ENCODE assay signal across 8 cellular contexts in genomic region chr12:6532051-6532926, GRCh38. TPM values are rescaled to one million over a fixed set of nuclear protein-coding genes. Genes with fewer than 3 reads are reported as not detected.
DNase-seq lines count a peak whose midpoint lies in the region; ATAC-seq and TF ChIP-seq lines count a peak whose summit lies in the region.

No MANE protein-coding gene starts in this region.

- no peaks in the 10 kb centered on the region for H3K9me3 Mint-ChIP-seq in activated T-helper 2 cell treated with anti-CD3 and anti-CD28 coated beads, Interferon-gamma antibody, Interleukin-2, Interleukin-4, amounts not matched to agents 10 μg/mL and 5 μg/mL and 100 μg/mL, durations not matched to agents 14 hours and 24 hours and 36 hours
- no peaks in the 10 kb centered on the region for H3K9me3 Mint-ChIP-seq in neural crest cell

- peak overlapping the region; percentile 96 for H3K27ac Mint-ChIP-seq in activated T-helper 2 cell treated with anti-CD3 and anti-CD28 coated beads, Interferon-gamma antibody, Interleukin-2, Interleukin-4, amounts not matched to agents 10 μg/mL and 5 μg/mL and 100 μg/mL, durations not matched to agents 14 hours and 24 hours and 36 hours
- peak overlapping the region; percentile 100 for H3K27ac Mint-ChIP-seq in neural crest cell (ENCODE audit: unreplicated experiment)

- TF ChIP-seq EP300 in stomach (IDR thresholded peaks at IDR 0.05) = no peak

- peaks cover 18% of the 10 kb centered on the region for H3K4me1 Mint-ChIP-seq in activated T-helper 2 cell treated with anti-CD3 and anti-CD28 coated beads, Interferon-gamma antibody, Interleukin-2, Interleukin-4, amounts not matched to agents 10 μg/mL and 5 μg/mL and 100 μg/mL, durations not matched to agents 14 hours and 24 hours and 36 hours (ENCODE audit: low read depth)
- H3K4me1 Mint-ChIP-seq in neural crest cell = peaks cover 60% of the 10 kb centered on the region

- no peak for TF ChIP-seq CTCF in DND-41 (IDR thresholded peaks at IDR 0.05; ENCODE audit: borderline replicate concordance, extremely low read depth, low read length, poor library complexity, severe bottlenecking)
- no peak for TF ChIP-seq CTCF in RWPE1 (conservative IDR thresholded peaks at IDR 0.05; ENCODE audit: low read depth)
- no peak for TF ChIP-seq CTCF in fibroblast of pulmonary artery (IDR thresholded peaks at IDR 0.05; ENCODE audit: low read length, missing control alignments)
- TF ChIP-seq CTCF in neural crest cell (conservative IDR thresholded peaks at IDR 0.05) = no peak
- TF ChIP-seq CTCF in stomach (IDR thresholded peaks at IDR 0.05) = no peak

- intact Hi-C loops in activated T-helper 2 cell treated with anti-CD3 and anti-CD28 coated beads, Interferon-gamma antibody, Interleukin-2, Interleukin-4, amounts not matched to agents 10 μg/mL and 5 μg/mL and 100 μg/mL, durations not matched to agents 14 hours and 24 hours and 36 hours (cut with micrococcal nuclease) = loop anchor here (1.0 to 5.0 kb wide), 4 partner anchors 75 to 420 kb away; partner anchors contain the start of genes CHD4 and PTPN6
- intact Hi-C loops in stomach (cut with DNase I; ENCODE audit: low total_unique reads) = loop anchor here (5.0 to 10.0 kb wide), 2 partner anchors 107 to 205 kb away; no protein-coding TSS in a partner anchor

- peak overlapping the region; percentile 94 for H3K4me2 ChIP-seq in DND-41 (ENCODE audit: insufficient read depth, low read length)

- H3K9me3 ChIP-seq in DND-41 (ENCODE audit: insufficient read depth, low read length, severe bottlenecking) = no peaks in the 10 kb centered on the region
- no peaks in the 10 kb centered on the region for H3K9me3 ChIP-seq in stomach

- ATAC-seq in DND-41 (ENCODE audit: insufficient read depth, low read depth) (peak; percentile 49), HG02798 (IDR thresholded peaks at IDR 0.05; ENCODE audit: poor library complexity, unreplicated experiment) (no peak)

- no peaks in the 10 kb centered on the region for H3K27me3 Mint-ChIP-seq in activated T-helper 2 cell treated with anti-CD3 and anti-CD28 coated beads, Interferon-gamma antibody, Interleukin-2, Interleukin-4, amounts not matched to agents 10 μg/mL and 5 μg/mL and 100 μg/mL, durations not matched to agents 14 hours and 24 hours and 36 hours (ENCODE audit: low read depth)
- H3K27me3 Mint-ChIP-seq in neural crest cell (ENCODE audit: low read depth) = peaks cover 33% of the 10 kb centered on the region

- CTCF ChIA-PET in RWPE1 (lab: Yijun Ruan, JAX) = interaction anchor here (0.5 to 0.7 kb wide), 2 partner anchors 18 to 28 kb away, joined by 3 read pairs; no protein-coding TSS in a partner anchor

- H3K36me3 Mint-ChIP-seq in activated T-helper 2 cell treated with anti-CD3 and anti-CD28 coated beads, Interferon-gamma antibody, Interleukin-2, Interleukin-4, amounts not matched to agents 10 μg/mL and 5 μg/mL and 100 μg/mL, durations not matched to agents 14 hours and 24 hours and 36 hours (ENCODE audit: low read depth) = peaks cover 88% of the 10 kb centered on the region
- H3K36me3 Mint-ChIP-seq in neural crest cell (ENCODE audit: low read depth) = peaks cover 37% of the 10 kb centered on the region

- 19 to 29% (median 25%) methylated on average over 16 to 20 of the region's 20 CpGs for WGBS in stomach, 5 donors

- H3K4me3 Mint-ChIP-seq in activated T-helper 2 cell treated with anti-CD3 and anti-CD28 coated beads, Interferon-gamma antibody, Interleukin-2, Interleukin-4, amounts not matched to agents 10 μg/mL and 5 μg/mL and 100 μg/mL, durations not matched to agents 14 hours and 24 hours and 36 hours (ENCODE audit: low read depth) = peak overlapping the region; percentile 94
- peak overlapping the region; percentile 98 for H3K4me3 Mint-ChIP-seq in neural crest cell

- H3K4me1 ChIP-seq in DND-41 (ENCODE audit: insufficient read depth, low read length) = peaks cover 55% of the 10 kb centered on the region
- H3K4me1 ChIP-seq in stomach = peaks cover 39 to 48% (median 43%) of the 10 kb centered on the region in 4 donors

- H3K36me3 ChIP-seq in DND-41 (ENCODE audit: insufficient read depth, low read length) = peaks cover 76% of the 10 kb centered on the region
- H3K36me3 ChIP-seq in stomach = peaks cover 55 to 63% (median 59%) of the 10 kb centered on the region in 4 donors

- H3K27me3 ChIP-seq in DND-41 (ENCODE audit: insufficient read depth, low read length, poor library complexity) (no peaks in the 10 kb centered on the region), stomach (no peaks in the 10 kb centered on the region)

- peak overlapping the region; percentile 51 to 92 for H3K4me3 ChIP-seq in DND-41 (ENCODE audit: low read depth in 1 of 2, low read length in 2 of 2)
- H3K4me3 ChIP-seq in fibroblast of pulmonary artery (replicated peaks; ENCODE audit: low read depth, low read length) = peak overlapping the region; percentile 98
- peak overlapping the region; percentile 80 to 97 (median 90) for H3K4me3 ChIP-seq in stomach

- peak overlapping the region; percentile 99 for H3K27ac ChIP-seq in DND-41 (ENCODE audit: low read length)
- peak overlapping the region; percentile 95 for H3K27ac ChIP-seq in RWPE1
- peak overlapping the region; percentile 95 to 100 (median 96) for H3K27ac ChIP-seq in stomach

- DNase-seq in DND-41 (peak; percentile 86), HS-5 (ENCODE audit: low read depth) (peak; percentile 93), RWPE1 (ENCODE audit: low spot score) (peak; percentile 76), fibroblast of pulmonary artery (ENCODE audit: low read depth) (peak; percentile 97), neural crest cell (ENCODE audit: low read depth, low spot score) (no peak), stomach (peak; percentile 55)
- DNase-seq in activated T-helper 2 cell treated with anti-CD3 and anti-CD28 coated beads, Interferon-gamma antibody, Interleukin-2, Interleukin-4, amounts not matched to agents 10 μg/mL and 5 μg/mL and 100 μg/mL, durations not matched to agents 14 hours and 24 hours and 36 hours (ENCODE audit: low spot score) = peak; percentile 79

- H3K9ac ChIP-seq in DND-41 (ENCODE audit: low read depth, low read length) = peak overlapping the region; percentile 98

- H4K20me1 ChIP-seq in DND-41 (ENCODE audit: insufficient read depth, low read length) = peaks cover 27% of the 10 kb centered on the region

- peak overlapping the region; percentile 29; the same call in 1 of the 2 replicates for H2AFZ ChIP-seq in DND-41 (ENCODE audit: low read depth, low read length)

- peaks cover 55% of the 10 kb centered on the region for H3K79me2 ChIP-seq in DND-41 (ENCODE audit: insufficient read depth, low read length)

- no peak for TF ChIP-seq POLR2A in stomach (IDR thresholded peaks at IDR 0.05)

- POLR2A ChIA-PET in RWPE1 (lab: Yijun Ruan, JAX; ENCODE audit: low non-redundant PET) = interaction anchor here (1.2 kb wide), 1 partner anchor 28 kb away, joined by 5 read pairs; no protein-coding TSS in a partner anchor

RNA-seq across cellular contexts. Expression of gene GAPDH, which starts 2.0 kb away (rescaled TPM):
- 4,713 and 4,805 TPM in 2 replicates for total RNA-seq in activated T-helper 2 cell treated with anti-CD3 and anti-CD28 coated beads, Interferon-gamma antibody, Interleukin-2, Interleukin-4, amounts not matched to agents 10 μg/mL and 5 μg/mL and 100 μg/mL, durations not matched to agents 14 hours and 24 hours and 36 hours
- 3,867 and 3,984 TPM in 2 replicates for total RNA-seq in neural crest cell
- 1,000 to 10,000 TPM in 4 of 5 donors, 100 to 1,000 TPM in 1; 579 to 1,258 (median 1,242) TPM for total RNA-seq in stomach
- polyA plus RNA-seq in stomach = 1,000 to 10,000 TPM; 1,352 to 2,765 (median 1,815) TPM

RNA-seq across cellular contexts. Expression of gene IFFO1, which starts 23.6 kb away (rescaled TPM):
- total RNA-seq in activated T-helper 2 cell treated with anti-CD3 and anti-CD28 coated beads, Interferon-gamma antibody, Interleukin-2, Interleukin-4, amounts not matched to agents 10 μg/mL and 5 μg/mL and 100 μg/mL, durations not matched to agents 14 hours and 24 hours and 36 hours = 15.5 and 16.6 TPM in 2 replicates
- total RNA-seq in neural crest cell (27.2 and 28.9 TPM in 2 replicates), stomach (10 to 100 TPM in 1 of 5 donors, 1 to 10 TPM in 4; 1.4 to 14.0 (median 3.2) TPM)
- 1 to 10 TPM; 2.7 to 9.1 (median 3.4) TPM for polyA plus RNA-seq in stomach

RNA-seq across cellular contexts. Expression of gene NOP2, which starts 35.8 kb away (rescaled TPM):
- total RNA-seq in activated T-helper 2 cell treated with anti-CD3 and anti-CD28 coated beads, Interferon-gamma antibody, Interleukin-2, Interleukin-4, amounts not matched to agents 10 μg/mL and 5 μg/mL and 100 μg/mL, durations not matched to agents 14 hours and 24 hours and 36 hours = 146 and 157 TPM in 2 replicates
- total RNA-seq in neural crest cell = 73.3 and 75.1 TPM in 2 replicates
- 100 to 1,000 TPM in 1 of 5 donors, 10 to 100 TPM in 4; 16.3 to 231 (median 30.0) TPM for total RNA-seq in stomach
- polyA plus RNA-seq in stomach = 10 to 100 TPM; 19.5 to 27.4 (median 19.7) TPM

RNA-seq across cellular contexts. Expression of gene NCAPD2, which starts 38.4 kb away (rescaled TPM):
- total RNA-seq in activated T-helper 2 cell treated with anti-CD3 and anti-CD28 coated beads, Interferon-gamma antibody, Interleukin-2, Interleukin-4, amounts not matched to agents 10 μg/mL and 5 μg/mL and 100 μg/mL, durations not matched to agents 14 hours and 24 hours and 36 hours = 114 and 120 TPM in 2 replicates
- total RNA-seq in neural crest cell = 133 TPM in 2 replicates
- total RNA-seq in stomach = 100 to 1,000 TPM in 1 of 5 donors, 10 to 100 TPM in 4; 15.4 to 105 (median 17.9) TPM
- 10 to 100 TPM in 1 of 3 donors, 1 to 10 TPM in 2; 8.3 to 18.3 (median 9.7) TPM for polyA plus RNA-seq in stomach

RNA-seq across cellular contexts. Expression of gene MRPL51, which starts 39.2 kb away (rescaled TPM):
- total RNA-seq in activated T-helper 2 cell treated with anti-CD3 and anti-CD28 coated beads, Interferon-gamma antibody, Interleukin-2, Interleukin-4, amounts not matched to agents 10 μg/mL and 5 μg/mL and 100 μg/mL, durations not matched to agents 14 hours and 24 hours and 36 hours = 262 and 283 TPM in 2 replicates
- total RNA-seq in neural crest cell (262 and 272 TPM in 2 replicates), stomach (100 to 1,000 TPM in 1 of 5 donors, 10 to 100 TPM in 4; 26.8 to 146 (median 50.7) TPM)
- polyA plus RNA-seq in stomach = 100 to 1,000 TPM; 108 to 143 (median 128) TPM
